9 cellular contexts compared by ENCODE assay signal in the genomic region with DNA sequence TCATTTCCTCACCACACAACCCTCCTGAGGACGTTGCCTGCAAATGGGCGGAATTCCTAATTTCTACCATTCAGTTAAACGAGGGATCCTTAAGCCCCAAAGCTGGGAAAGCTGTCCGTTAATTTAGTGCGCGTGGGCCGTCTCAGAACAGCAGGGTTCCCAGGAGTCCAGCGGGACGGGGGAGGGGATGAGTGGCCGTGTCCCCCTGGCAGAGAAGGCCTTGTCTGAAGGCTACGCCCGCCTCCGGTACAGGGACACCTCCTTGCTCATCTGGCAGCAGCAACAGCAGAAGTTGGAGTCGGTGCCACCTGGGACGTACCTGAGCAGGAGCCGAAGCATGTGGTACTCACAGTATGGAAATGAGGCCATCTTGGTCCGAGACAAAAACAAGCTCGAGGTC. TPM values are rescaled to one million over a fixed set of nuclear protein-coding genes. Genes with fewer than 3 reads are reported as not detected.
DNase-seq lines count a peak whose midpoint lies in the region; ATAC-seq and TF ChIP-seq lines count a peak whose summit lies in the region.
"Had no signal": no experiment of that assay in that cellular context is flagged by ENCODE, and none has a peak within 500 bp of the region (broad histone marks: within the 10 kb centered on the region; RNA-seq: fewer than 3 reads in every experiment).

No MANE protein-coding gene starts in this region.

- H3K36me3 Mint-ChIP-seq in T-helper 2 cell treated with Interferon-gamma antibody and Interleukin-4, amounts not matched to agents 5 μg/mL and 100 μg/mL, for 36 hours (ENCODE audit: low read depth), result no peaks in the 10 kb centered on the region
- peaks cover 9% of the 10 kb centered on the region for H3K36me3 Mint-ChIP-seq in WTC11

- peaks cover 9% of the 10 kb centered on the region for H3K4me1 Mint-ChIP-seq in T-helper 2 cell treated with Interferon-gamma antibody and Interleukin-4, amounts not matched to agents 5 μg/mL and 100 μg/mL, for 36 hours (ENCODE audit: low read depth)
- H3K4me1 Mint-ChIP-seq in WTC11, result peaks cover 10% of the 10 kb centered on the region; the same call in 1 of the 2 replicates

- H3K79me2 ChIP-seq in hepatocyte, result no peaks in the 10 kb centered on the region

- DNase-seq in T-helper 2 cell treated with Interferon-gamma antibody and Interleukin-4, amounts not matched to agents 5 μg/mL and 100 μg/mL, for 36 hours (ENCODE audit: low spot score), result no peak
- DNase-seq in T-helper 2 cell (no peak), WTC11 (ENCODE audit: low spot score) (no peak), hepatocyte (ENCODE audit: low spot score) (no peak), NCI-H1694 treated with DMSO at 0.1 percent for 48 hours (lab: John Stamatoyannopoulos, UW) (no peak), iPS-NIHi7 (ENCODE audit: extremely low spot score) (no peak)
- DNase-seq in NK-92 treated with Interleukin-12 subunit alpha and Interleukin-12 subunit beta, amount 100 ng/mL, for 24 hours (lab: John Stamatoyannopoulos, UW), result no peak

- no peaks in the 10 kb centered on the region for H3K36me3 ChIP-seq in hepatocyte (replicated peaks; ENCODE audit: insufficient read depth, low read depth)
- H3K36me3 ChIP-seq in skeletal muscle tissue (ENCODE audit: control insufficient read depth in 3 of 3, insufficient read depth in 3 of 3, low read length in 3 of 3), result peaks cover 10 to 19% (median 13%) of the 10 kb centered on the region in 3 donors

- no peaks in the 10 kb centered on the region for H3K9me3 ChIP-seq in hepatocyte (ENCODE audit: low read depth)
- H3K9me3 ChIP-seq in skeletal muscle tissue (ENCODE audit: control insufficient read depth in 3 of 3, low read length in 3 of 3), result no peaks in the 10 kb centered on the region
- H3K9me3 ChIP-seq: ascending aorta had no signal

- peak overlapping the region in 2 of 3 donors; percentile 59 to 72 for H3K9ac ChIP-seq in skeletal muscle tissue (ENCODE audit: low read depth in 1 of 3, low read length in 3 of 3)

- no peaks in the 10 kb centered on the region for H3K9me3 Mint-ChIP-seq in T-helper 2 cell treated with Interferon-gamma antibody and Interleukin-4, amounts not matched to agents 5 μg/mL and 100 μg/mL, for 36 hours
- no peaks in the 10 kb centered on the region for H3K9me3 Mint-ChIP-seq in WTC11

- CTCF ChIA-PET in WTC11 (lab: Charles Lee), result interaction anchor here (0.9 to 2.8 kb wide), 5 partner anchors 72 to 284 kb away, joined by 3 to 24 read pairs (median 4); no protein-coding TSS in a partner anchor

- H3K4me3 Mint-ChIP-seq in T-helper 2 cell treated with Interferon-gamma antibody and Interleukin-4, amounts not matched to agents 5 μg/mL and 100 μg/mL, for 36 hours, result peak overlapping the region; percentile 78
- peak overlapping the region; percentile 68 for H3K4me3 Mint-ChIP-seq in WTC11

- H3K4me1 ChIP-seq in hepatocyte (ENCODE audit: insufficient read depth), result peaks cover 6% of the 10 kb centered on the region
- peaks cover 7 to 17% (median 8%) of the 10 kb centered on the region in 3 donors for H3K4me1 ChIP-seq in skeletal muscle tissue (ENCODE audit: control insufficient read depth in 3 of 3, insufficient read depth in 3 of 3, low read length in 3 of 3)

- H3K27ac Mint-ChIP-seq in T-helper 2 cell treated with Interferon-gamma antibody and Interleukin-4, amounts not matched to agents 5 μg/mL and 100 μg/mL, for 36 hours, result no peak overlapping the region
- H3K27ac Mint-ChIP-seq in WTC11, result no peak overlapping the region

- H4K20me1 ChIP-seq in hepatocyte (ENCODE audit: insufficient read depth, poor library complexity, severe bottlenecking), result no peaks in the 10 kb centered on the region

- WGBS in hepatocyte (ENCODE audit: low lambda C conversion rate, missing lambda C conversion rate), result 89% methylated on average over 18 of the region's 18 CpGs

- H3K27me3 ChIP-seq in hepatocyte (no peaks in the 10 kb centered on the region), skeletal muscle tissue (ENCODE audit: control insufficient read depth in 3 of 3, insufficient read depth in 3 of 3, low read length in 3 of 3) (no peaks in the 10 kb centered on the region)
- H3K27me3 ChIP-seq: ascending aorta had no signal

- TF ChIP-seq CTCF in WTC11 (IDR thresholded peaks at IDR 0.05) (no peak), hepatocyte (IDR thresholded peaks at IDR 0.05; ENCODE audit: poor library complexity) (no peak)

- POLR2A ChIA-PET in WTC11 (lab: Charles Lee), result interaction anchor here (1.2 kb wide), 1 partner anchor 40 kb away, joined by 4 read pairs; no protein-coding TSS in a partner anchor

- peak overlapping the region; percentile 88 for H3K4me2 ChIP-seq in hepatocyte

- no peaks in the 10 kb centered on the region for H3K9me2 ChIP-seq in hepatocyte (replicated peaks; ENCODE audit: insufficient read depth)

- H3K4me3 ChIP-seq in hepatocyte, result no peak overlapping the region
- H3K4me3 ChIP-seq in skeletal muscle tissue (ENCODE audit: low read length in 3 of 3), result peak overlapping the region in 1 of 3 donors; percentile 77

- H3K27ac ChIP-seq in hepatocyte, result no peak overlapping the region
- no peak overlapping the region for H3K27ac ChIP-seq in skeletal muscle tissue (ENCODE audit: low read depth, low read length)

- no peak for ATAC-seq in WTC11

- H3K27me3 Mint-ChIP-seq in T-helper 2 cell treated with Interferon-gamma antibody and Interleukin-4, amounts not matched to agents 5 μg/mL and 100 μg/mL, for 36 hours (ENCODE audit: low read depth), result no peaks in the 10 kb centered on the region
- no peaks in the 10 kb centered on the region for H3K27me3 Mint-ChIP-seq in WTC11 (ENCODE audit: low read depth)

- H2AFZ ChIP-seq in hepatocyte, result no peak overlapping the region

TF ChIP-seq in WTC11, 78 proteins besides CTCF, POLR2A, EP300 and RAD21:
- no peak for TF ChIP-seq JAZF1 (CRISPR knock-in tag; IDR thresholded peaks at IDR 0.05)
- no peak for TF ChIP-seq OVOL2 (CRISPR knock-in tag; IDR thresholded peaks at IDR 0.05; ENCODE audit: borderline replicate concordance)
- no peak for TF ChIP-seq GTF2I (CRISPR knock-in tag; conservative IDR thresholded peaks at IDR 0.05)
- TF ChIP-seq ZBTB21 (CRISPR knock-in tag; IDR thresholded peaks at IDR 0.05; ENCODE audit: borderline replicate concordance), result no peak
- TF ChIP-seq, protein P1, sequence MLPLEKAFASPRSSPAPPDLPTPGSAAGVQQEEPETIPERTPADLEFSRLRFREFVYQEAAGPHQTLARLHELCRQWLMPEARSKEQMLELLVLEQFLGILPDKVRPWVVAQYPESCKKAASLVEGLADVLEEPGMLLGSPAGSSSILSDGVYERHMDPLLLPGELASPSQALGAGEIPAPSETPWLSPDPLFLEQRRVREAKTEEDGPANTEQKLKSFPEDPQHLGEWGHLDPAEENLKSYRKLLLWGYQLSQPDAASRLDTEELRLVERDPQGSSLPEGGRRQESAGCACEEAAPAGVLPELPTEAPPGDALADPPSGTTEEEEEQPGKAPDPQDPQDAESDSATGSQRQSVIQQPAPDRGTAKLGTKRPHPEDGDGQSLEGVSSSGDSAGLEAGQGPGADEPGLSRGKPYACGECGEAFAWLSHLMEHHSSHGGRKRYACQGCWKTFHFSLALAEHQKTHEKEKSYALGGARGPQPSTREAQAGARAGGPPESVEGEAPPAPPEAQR (CRISPR knock-in tag; IDR thresholded peaks at IDR 0.05), result no peak
- TF ChIP-seq, protein P2, sequence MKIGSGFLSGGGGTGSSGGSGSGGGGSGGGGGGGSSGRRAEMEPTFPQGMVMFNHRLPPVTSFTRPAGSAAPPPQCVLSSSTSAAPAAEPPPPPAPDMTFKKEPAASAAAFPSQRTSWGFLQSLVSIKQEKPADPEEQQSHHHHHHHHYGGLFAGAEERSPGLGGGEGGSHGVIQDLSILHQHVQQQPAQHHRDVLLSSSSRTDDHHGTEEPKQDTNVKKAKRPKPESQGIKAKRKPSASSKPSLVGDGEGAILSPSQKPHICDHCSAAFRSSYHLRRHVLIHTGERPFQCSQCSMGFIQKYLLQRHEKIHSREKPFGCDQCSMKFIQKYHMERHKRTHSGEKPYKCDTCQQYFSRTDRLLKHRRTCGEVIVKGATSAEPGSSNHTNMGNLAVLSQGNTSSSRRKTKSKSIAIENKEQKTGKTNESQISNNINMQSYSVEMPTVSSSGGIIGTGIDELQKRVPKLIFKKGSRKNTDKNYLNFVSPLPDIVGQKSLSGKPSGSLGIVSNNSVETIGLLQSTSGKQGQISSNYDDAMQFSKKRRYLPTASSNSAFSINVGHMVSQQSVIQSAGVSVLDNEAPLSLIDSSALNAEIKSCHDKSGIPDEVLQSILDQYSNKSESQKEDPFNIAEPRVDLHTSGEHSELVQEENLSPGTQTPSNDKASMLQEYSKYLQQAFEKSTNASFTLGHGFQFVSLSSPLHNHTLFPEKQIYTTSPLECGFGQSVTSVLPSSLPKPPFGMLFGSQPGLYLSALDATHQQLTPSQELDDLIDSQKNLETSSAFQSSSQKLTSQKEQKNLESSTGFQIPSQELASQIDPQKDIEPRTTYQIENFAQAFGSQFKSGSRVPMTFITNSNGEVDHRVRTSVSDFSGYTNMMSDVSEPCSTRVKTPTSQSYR (CRISPR knock-in tag; IDR thresholded peaks at IDR 0.05), result no peak
- no peak for TF ChIP-seq SMAD3 (CRISPR knock-in tag; IDR thresholded peaks at IDR 0.05; ENCODE audit: borderline replicate concordance)
TF ChIP-seq in WTC11: peak in this region for 0.

RNA-seq across cellular contexts. Expression of a gene that starts 1.3 kb away (rescaled TPM):
- 16.2 to 16.9 TPM (median 16.6 TPM) in 3 replicates for total RNA-seq in WTC11 (2021)
- 13.4 and 14.9 TPM in 2 replicates for total RNA-seq in hepatocyte
- polyA plus RNA-seq in hepatocyte, result 13.3 and 13.4 TPM in 2 replicates
- 3.7 TPM for total RNA-seq in skeletal muscle tissue

RNA-seq across cellular contexts. Expression of a gene that starts 34.4 kb away (rescaled TPM):
- total RNA-seq in WTC11 (2021), result 31.1 to 39.7 TPM (median 34.9 TPM) in 3 replicates
- total RNA-seq in hepatocyte, result 22.2 and 24.9 TPM in 2 replicates
- polyA plus RNA-seq in hepatocyte, result 27.5 and 27.7 TPM in 2 replicates
- total RNA-seq in skeletal muscle tissue, result 9.9 TPM

RNA-seq across cellular contexts. Expression of a gene that starts 41.3 kb away (rescaled TPM):
- total RNA-seq in WTC11 (2021) (100 to 108 TPM (median 105 TPM) in 3 replicates), hepatocyte (9.0 and 14.8 TPM in 2 replicates), skeletal muscle tissue (20.9 TPM)
- polyA plus RNA-seq in hepatocyte, result 25.7 and 29.6 TPM in 2 replicates
